ENCODE assay signal across 24 cellular contexts in the genomic region with DNA sequence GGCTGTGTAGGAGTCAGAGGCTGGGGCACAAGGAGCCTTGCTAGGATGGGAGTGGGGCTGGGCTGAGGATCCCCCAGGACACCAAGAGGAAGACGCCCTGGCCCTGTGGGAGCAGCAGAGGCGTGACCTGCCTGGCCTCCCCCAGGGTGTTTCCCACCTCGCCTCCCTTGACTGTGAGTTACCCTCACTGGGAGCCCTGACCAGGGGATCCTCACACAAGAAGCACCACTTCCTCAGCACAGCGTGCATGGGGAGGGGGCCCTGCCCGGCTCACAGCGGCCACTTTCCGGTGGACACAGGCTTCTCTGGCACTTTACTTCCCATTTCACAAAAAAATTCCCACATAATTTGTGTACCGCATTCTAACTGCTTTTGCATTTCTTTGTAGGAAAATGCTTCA.
DNase-seq lines count a peak whose midpoint lies in the region; ATAC-seq, FAIRE-seq and TF ChIP-seq lines count a peak whose summit lies in the region.
"Had no signal": no experiment of that assay in that cellular context is flagged by ENCODE, and none has a peak within 500 bp of the region (broad histone marks: within the 10 kb centered on the region; RNA-seq: fewer than 3 reads in every experiment).

No MANE protein-coding gene starts in this region.

- no peaks in the 10 kb centered on the region for H3K79me2 ChIP-seq in GM12878 (ENCODE audit: control insufficient read depth, insufficient read depth, low read length)
- H3K79me2 ChIP-seq in trophoblast cell (ENCODE audit: control insufficient read depth, insufficient read depth, low read length, poor library complexity) = no peaks in the 10 kb centered on the region

- H3K27me3 Mint-ChIP-seq in activated T-helper 1 cell treated with anti-CD3 and anti-CD28 coated beads, Interleukin-12 subunit alpha, Interleukin-12 subunit beta, Interleukin-2, Interleukin-4 antibody, amounts not matched to agents 30 ng/mL and 10 ng/mL and 1 ng/mL, durations not matched to agents 14 hours and 24 hours and 36 hours (ENCODE audit: insufficient read depth) = no peaks in the 10 kb centered on the region
- H3K27me3 Mint-ChIP-seq: B cell; CD4-positive, CD25-positive, alpha-beta regulatory T cell had no signal

- TF ChIP-seq POLR2A in GM12878 (IDR thresholded peaks at IDR 0.05; ENCODE audit: low read depth, low read length) = no peak

- H4K8ac ChIP-seq in trophoblast cell (ENCODE audit: low read depth, low read length) = no peak overlapping the region

- POLR2A ChIA-PET in HEK293 (lab: Yijun Ruan, JAX) = no interaction called here
- POLR2A ChIA-PET in GM12878 (lab: Charles Lee) = no interaction called here

- in situ Hi-C loops in GM12878 (cut with MboI) = no loop called here

- RAD21 ChIA-PET in GM12878 (lab: Charles Lee; ENCODE audit: unreplicated experiment) = no interaction called here

- H3K27ac Mint-ChIP-seq in activated T-helper 1 cell treated with anti-CD3 and anti-CD28 coated beads, Interleukin-12 subunit alpha, Interleukin-12 subunit beta, Interleukin-2, Interleukin-4 antibody, amounts not matched to agents 30 ng/mL and 10 ng/mL and 1 ng/mL, durations not matched to agents 14 hours and 24 hours and 36 hours = no peak overlapping the region
- H3K27ac Mint-ChIP-seq: B cell had no signal

- H3K27me3 ChIP-seq in BLaER1 treated with 17β-estradiol and CSF1 and Interleukin-3, amounts not matched to agents 10 nM and 100 nM = no peaks in the 10 kb centered on the region
- H3K27me3 ChIP-seq in GM12878 (replicated peaks in 1 of 2; ENCODE audit: control insufficient read depth in 2 of 2, insufficient read depth in 2 of 2, low read length in 1 of 2) (no peaks in the 10 kb centered on the region), trophoblast cell (ENCODE audit: insufficient read depth, low read length) (no peaks in the 10 kb centered on the region)

- no peak overlapping the region for H2AFZ ChIP-seq in GM12878 (ENCODE audit: control insufficient read depth, low read depth, low read length)
- H2AFZ ChIP-seq in trophoblast cell (ENCODE audit: insufficient read depth, low read length, poor library complexity) = no peak overlapping the region

- SMC1A ChIA-PET in GM12878 (lab: Charles Lee; ENCODE audit: uncharacterized antibody, unreplicated experiment) = no interaction called here

- DNase-seq in GM12878 (ENCODE audit: low read depth, low spot score) (no peak), trophoblast cell (no peak), NCI-H2107 treated with DMSO at 0.1 percent for 48 hours (lab: John Stamatoyannopoulos, UW; ENCODE audit: unreplicated experiment) (no peak)
- no peak for DNase-seq in activated T-helper 1 cell treated with anti-CD3 and anti-CD28 coated beads, Interleukin-12 subunit alpha, Interleukin-12 subunit beta, Interleukin-2, Interleukin-4 antibody, amounts not matched to agents 30 ng/mL and 10 ng/mL and 1 ng/mL, durations not matched to agents 14 hours and 24 hours and 36 hours (ENCODE audit: low spot score)
- DNase-seq: CD4-positive, CD25-positive, alpha-beta regulatory T cell; EL; GF-D8; MM.1S; NCI-H1048; NCI-H1417 treated with DMSO at 0.1 percent for 48 hours; NCI-H187; NCI-H446 treated with DMSO at 0.1 percent for 48 hours; NCI-H526 treated with DMSO at 0.1 percent for 48 hours; SW 1271 had no signal

- TF ChIP-seq EP300 in GM12878 (IDR thresholded peaks at IDR 0.05; ENCODE audit: borderline replicate concordance in 1 of 2, control insufficient read depth in 1 of 2, low read depth in 2 of 2, low read length in 2 of 2) = no peak

- peak overlapping the region in 5 of 11 experiments; percentile 0 to 51 (median 20); a peak in 5 of 22 replicates for H3K27ac ChIP-seq in BLaER1 treated with 17β-estradiol and CSF1 and Interleukin-3, amounts not matched to agents 10 nM and 100 nM
- H3K27ac ChIP-seq in HEK293 (ENCODE audit: extremely low read depth, low read depth, low read length) (no peak overlapping the region), GM12878 (ENCODE audit: control insufficient read depth, insufficient read depth) (no peak overlapping the region), trophoblast cell (ENCODE audit: low read depth, low read length) (no peak overlapping the region)
- H3K27ac ChIP-seq: HL-60 had no signal

- no peak overlapping the region for H3K14ac ChIP-seq in trophoblast cell (ENCODE audit: low read length)

- H2BK5ac ChIP-seq in trophoblast cell (ENCODE audit: low read depth, low read length, poor library complexity) = no peak overlapping the region

- H3K23ac ChIP-seq in trophoblast cell (ENCODE audit: low read length) = no peak overlapping the region

- no peak overlapping the region for H2AK5ac ChIP-seq in trophoblast cell (ENCODE audit: low read length)

- H4K12ac ChIP-seq in trophoblast cell (ENCODE audit: low read depth, low read length) = no peak overlapping the region

- peaks cover 34 to 84% (median 67%) of the 10 kb centered on the region in 11 experiments for H3K36me3 ChIP-seq in BLaER1 treated with 17β-estradiol and CSF1 and Interleukin-3, amounts not matched to agents 10 nM and 100 nM
- H3K36me3 ChIP-seq in HEK293 (ENCODE audit: control insufficient read depth in 2 of 2, insufficient read depth in 1 of 2, low read length in 2 of 2) (peaks cover 0 to 43% of the 10 kb centered on the region in 2 experiments; a peak in 1 of 3 replicates), GM12878 (ENCODE audit: control insufficient read depth in 2 of 2, insufficient read depth in 2 of 2, low read length in 1 of 2) (peaks cover 0 to 11% of the 10 kb centered on the region in 2 experiments; a peak in 3 of 4 replicates), trophoblast cell (ENCODE audit: control insufficient read depth in 1 of 2, insufficient read depth in 2 of 2, low read length in 2 of 2) (peaks cover 20 to 24% of the 10 kb centered on the region in 2 experiments)

- no peak overlapping the region for H3K4ac ChIP-seq in trophoblast cell (ENCODE audit: low read depth, low read length)

- peak overlapping the region in 4 of 11 experiments; percentile 14 to 42 (median 24); a peak in 4 of 22 replicates for H3K9ac ChIP-seq in BLaER1 treated with 17β-estradiol and CSF1 and Interleukin-3, amounts not matched to agents 10 nM and 100 nM
- H3K9ac ChIP-seq in GM12878 (ENCODE audit: control insufficient read depth, insufficient read depth, low read length) (no peak overlapping the region), trophoblast cell (ENCODE audit: low read length) (no peak overlapping the region)

- no peaks in the 10 kb centered on the region for H3K9me3 ChIP-seq in BLaER1 treated with 17β-estradiol and CSF1 and Interleukin-3, amounts not matched to agents 10 nM and 100 nM (replicated peaks in 1 of 11)
- no peaks in the 10 kb centered on the region for H3K9me3 ChIP-seq in HEK293 (ENCODE audit: control insufficient read depth, insufficient read depth, low read depth, low read length)
- H3K9me3 ChIP-seq in GM12878 (replicated peaks; ENCODE audit: control insufficient read depth, insufficient read depth, low read length) = no peaks in the 10 kb centered on the region
- H3K9me3 ChIP-seq in trophoblast cell (ENCODE audit: insufficient read depth, low read depth, low read length) = peaks cover 3% of the 10 kb centered on the region

- no peak for FAIRE-seq in GM12878 (lab: Jason Lieb, UNC)
- FAIRE-seq: A204.1, H1, HepG2, K562 had no signal

- no peak overlapping the region for H3K4me3 ChIP-seq in BLaER1 treated with 17β-estradiol and CSF1 and Interleukin-3, amounts not matched to agents 10 nM and 100 nM
- H3K4me3 ChIP-seq in HEK293 (ENCODE audit: low read depth, low read length) (no peak overlapping the region), GM12878 (no peak overlapping the region), trophoblast cell (ENCODE audit: low read depth, low read length) (peak overlapping the region; percentile 6)
- H3K4me3 ChIP-seq: K562 had no signal

- H3K4me1 Mint-ChIP-seq in activated T-helper 1 cell treated with anti-CD3 and anti-CD28 coated beads, Interleukin-12 subunit alpha, Interleukin-12 subunit beta, Interleukin-2, Interleukin-4 antibody, amounts not matched to agents 30 ng/mL and 10 ng/mL and 1 ng/mL, durations not matched to agents 14 hours and 24 hours and 36 hours (ENCODE audit: low read depth) = no peaks in the 10 kb centered on the region
- H3K4me1 Mint-ChIP-seq: B cell; CD4-positive, CD25-positive, alpha-beta regulatory T cell had no signal

- no peak overlapping the region for H4K91ac ChIP-seq in trophoblast cell (ENCODE audit: low read depth, low read length)

- H3K4me3 Mint-ChIP-seq in activated T-helper 1 cell treated with anti-CD3 and anti-CD28 coated beads, Interleukin-12 subunit alpha, Interleukin-12 subunit beta, Interleukin-2, Interleukin-4 antibody, amounts not matched to agents 30 ng/mL and 10 ng/mL and 1 ng/mL, durations not matched to agents 14 hours and 24 hours and 36 hours = no peak overlapping the region
- H3K4me3 Mint-ChIP-seq: B cell; CD4-positive, CD25-positive, alpha-beta regulatory T cell had no signal

- 60% methylated on average over 8 of the region's 8 CpGs for whole genome bisulfite sequencing in GM12878 (ENCODE audit: insufficient coverage, insufficient replicate concordance, low lambda C conversion rate, missing lambda C conversion rate)
- WGBS in trophoblast cell (ENCODE audit: extremely low coverage, insufficient coverage, insufficient read length) = no CpG with 5 or more reads among the region's 8 CpGs

- peak overlapping the region; percentile 27 to 82 (median 68) for H3K4me2 ChIP-seq in BLaER1 treated with 17β-estradiol and CSF1 and Interleukin-3, amounts not matched to agents 10 nM and 100 nM
- H3K4me2 ChIP-seq in GM12878 (ENCODE audit: control insufficient read depth, insufficient read depth) (no peak overlapping the region), trophoblast cell (ENCODE audit: low read length) (no peak overlapping the region)

- H2BK12ac ChIP-seq in trophoblast cell (ENCODE audit: low read length) = no peak overlapping the region

- peaks cover 0 to 28% (median 0%) of the 10 kb centered on the region in 11 experiments; a peak in 9 of 22 replicates for H4K20me1 ChIP-seq in BLaER1 treated with 17β-estradiol and CSF1 and Interleukin-3, amounts not matched to agents 10 nM and 100 nM
- no peaks in the 10 kb centered on the region for H4K20me1 ChIP-seq in GM12878 (ENCODE audit: control insufficient read depth, insufficient read depth)

- H3K79me1 ChIP-seq in trophoblast cell (ENCODE audit: low read length) = no peaks in the 10 kb centered on the region

- no TSS peak for BruUV-seq in GM12878 (replicated peaks; lab: Mats Ljungman, UMichigan)

- peak; percentile 56 for ATAC-seq in GM12878
- ATAC-seq in GM18511 (IDR thresholded peaks at IDR 0.05; ENCODE audit: unreplicated experiment) = no peak
- ATAC-seq: HepG2, K562, Right ventricle myocardium inferior had no signal

- CTCF ChIA-PET in HEK293 (lab: Yijun Ruan, JAX) (no interaction called here), GM12878 (lab: Yijun Ruan, JAX) (no interaction called here)

- H3K18ac ChIP-seq in trophoblast cell (ENCODE audit: low read length) = no peak overlapping the region

- no peaks in the 10 kb centered on the region for H3K9me3 Mint-ChIP-seq in activated T-helper 1 cell treated with anti-CD3 and anti-CD28 coated beads, Interleukin-12 subunit alpha, Interleukin-12 subunit beta, Interleukin-2, Interleukin-4 antibody, amounts not matched to agents 30 ng/mL and 10 ng/mL and 1 ng/mL, durations not matched to agents 14 hours and 24 hours and 36 hours
- H3K9me3 Mint-ChIP-seq: CD4-positive, CD25-positive, alpha-beta regulatory T cell had no signal

- intact Hi-C loops in GM12878 (cut with micrococcal nuclease; ENCODE audit: unreplicated experiment) = no loop called here
- intact Hi-C loops in activated T-helper 1 cell treated with anti-CD3 and anti-CD28 coated beads, Interleukin-12 subunit alpha, Interleukin-12 subunit beta, Interleukin-2, Interleukin-4 antibody, amounts not matched to agents 30 ng/mL and 10 ng/mL and 1 ng/mL, durations not matched to agents 14 hours and 24 hours and 36 hours (cut with micrococcal nuclease) = no loop called here

- no peak overlapping the region for H2BK120ac ChIP-seq in trophoblast cell (ENCODE audit: insufficient read depth, low read length, poor library complexity)

- no peak for TF ChIP-seq RAD21 in GM12878 (IDR thresholded peaks at IDR 0.05; ENCODE audit: insufficient read depth, low read depth, low read length)

- H3K4me1 ChIP-seq in BLaER1 treated with 17β-estradiol and CSF1 and Interleukin-3, amounts not matched to agents 10 nM and 100 nM = peaks cover 25 to 49% (median 44%) of the 10 kb centered on the region in 10 experiments
- H3K4me1 ChIP-seq in HEK293 (ENCODE audit: control insufficient read depth, insufficient read depth, low read length) (no peaks in the 10 kb centered on the region), GM12878 (ENCODE audit: control insufficient read depth, insufficient read depth, low read length) (no peaks in the 10 kb centered on the region), trophoblast cell (ENCODE audit: control insufficient read depth in 1 of 2, insufficient read depth in 2 of 2, low read length in 2 of 2) (no peaks in the 10 kb centered on the region)

- peaks cover 5% of the 10 kb centered on the region for H3K36me3 Mint-ChIP-seq in activated T-helper 1 cell treated with anti-CD3 and anti-CD28 coated beads, Interleukin-12 subunit alpha, Interleukin-12 subunit beta, Interleukin-2, Interleukin-4 antibody, amounts not matched to agents 30 ng/mL and 10 ng/mL and 1 ng/mL, durations not matched to agents 14 hours and 24 hours and 36 hours (ENCODE audit: low read depth)

- TF ChIP-seq CTCF in HEK293 (tag by site-specific recombination; IDR thresholded peaks at IDR 0.05) (no peak), GM12878 (IDR thresholded peaks at IDR 0.05 in 2 of 3, conservative IDR thresholded peaks at IDR 0.05 in 1 of 3; ENCODE audit: control insufficient read depth in 2 of 3, extremely low read depth in 1 of 3, insufficient read depth in 1 of 3, low read depth in 3 of 3, low read length in 3 of 3) (no peak)

Comparison
In these comparisons a context has a peak if more than half of its experiments do, and no peak if none do; other contexts are left out.
1. H3K4me2 ChIP-seq: peak in BLaER1 treated with 17β-estradiol and CSF1 and Interleukin-3, amounts not matched to agents 10 nM and 100 nM (11 of 11); none in GM12878 (single experiment) and trophoblast cell (single experiment).